In the genomic region with DNA sequence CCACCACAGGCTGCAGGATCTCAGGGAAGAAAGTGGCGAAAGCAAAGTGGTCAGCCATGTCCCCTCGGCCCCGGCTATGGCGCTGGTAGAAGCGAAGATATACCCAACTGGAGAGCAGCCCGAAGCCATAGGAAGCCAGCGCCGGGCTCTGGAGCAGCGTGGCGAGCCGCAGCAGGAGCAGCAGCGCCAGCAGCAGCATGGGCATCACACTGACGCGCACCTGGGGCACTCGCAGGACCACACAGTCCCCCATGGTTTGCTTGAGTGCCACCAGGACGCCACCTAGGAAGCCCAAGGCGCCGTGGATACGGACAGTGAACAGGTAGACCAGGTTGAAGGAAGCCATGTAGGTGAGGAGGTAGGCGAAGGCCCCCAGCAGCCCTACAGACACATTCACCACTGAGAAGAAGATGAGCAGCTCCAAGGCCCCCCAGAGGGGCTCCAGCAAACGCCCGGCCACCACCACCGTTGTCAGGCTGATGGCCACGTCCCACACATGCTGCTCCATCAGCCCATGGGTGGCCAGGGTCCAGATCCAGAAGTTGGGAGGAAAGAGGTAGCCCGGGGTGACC, we compare ENCODE assay signal across 8 cellular contexts. TPM values are rescaled to one million over a fixed set of nuclear protein-coding genes. Genes with fewer than 3 reads are reported as not detected.
DNase-seq lines count a peak whose midpoint lies in the region; ATAC-seq and TF ChIP-seq lines count a peak whose summit lies in the region.

No MANE protein-coding gene starts in this region.

- H3K4me2 ChIP-seq in mesenchymal stem cell (ENCODE audit: low read length, poor library complexity, severe bottlenecking), result peak overlapping the region; percentile 93

- peak overlapping the region; percentile 89 for H3K27ac ChIP-seq in cardiac muscle cell
- peak overlapping the region; percentile 60 to 88 (median 83) for H3K27ac ChIP-seq in body of pancreas
- no peak overlapping the region for H3K27ac ChIP-seq in mesenchymal stem cell (ENCODE audit: low read length, poor library complexity, severe bottlenecking)
- H3K27ac ChIP-seq in uterus, result peak overlapping the region; percentile 89 to 93

- H3K36me3 ChIP-seq in cardiac muscle cell (peaks cover 10% of the 10 kb centered on the region), body of pancreas (replicated peaks in 1 of 2; ENCODE audit: insufficient read depth in 1 of 2, low read depth in 2 of 2) (peaks cover 12 to 13% of the 10 kb centered on the region in 2 donors), mesenchymal stem cell (ENCODE audit: control insufficient read depth in 1 of 2, insufficient read depth in 2 of 2, low read depth in 1 of 2, low read length in 2 of 2) (peaks cover 47 to 48% of the 10 kb centered on the region in 2 experiments), uterus (no peaks in the 10 kb centered on the region)

- peak overlapping the region; percentile 86 to 95 for H3K4ac ChIP-seq in mesenchymal stem cell (ENCODE audit: low read depth in 1 of 2, low read length in 2 of 2)

- H3K79me1 ChIP-seq in mesenchymal stem cell (replicated peaks; ENCODE audit: low read length, poor library complexity, severe bottlenecking), result peaks cover 16% of the 10 kb centered on the region

- no peaks in the 10 kb centered on the region for H3K9me3 ChIP-seq in cardiac muscle cell (ENCODE audit: low read depth)
- H3K9me3 ChIP-seq in body of pancreas, result no peaks in the 10 kb centered on the region
- no peaks in the 10 kb centered on the region for H3K9me3 ChIP-seq in mesenchymal stem cell (ENCODE audit: control insufficient read depth, low read length)
- no peaks in the 10 kb centered on the region for H3K9me3 ChIP-seq in uterus

- H4K8ac ChIP-seq in mesenchymal stem cell (ENCODE audit: low read length), result no peak overlapping the region

- H3K4me1 ChIP-seq in cardiac muscle cell (ENCODE audit: low read depth) (peaks cover 21% of the 10 kb centered on the region), body of pancreas (peaks cover 36% of the 10 kb centered on the region), mesenchymal stem cell (ENCODE audit: control insufficient read depth, insufficient read depth, low read depth, low read length) (peaks cover 40% of the 10 kb centered on the region), uterus (peaks cover 16 to 27% of the 10 kb centered on the region in 2 donors)

- TF ChIP-seq POLR2A in body of pancreas (IDR thresholded peaks at IDR 0.05) (no peak), uterus (IDR thresholded peaks at IDR 0.05) (no peak)

- peak overlapping the region in 1 of 2 experiments; percentile 98 for H3K18ac ChIP-seq in mesenchymal stem cell (ENCODE audit: low read depth in 1 of 2, low read length in 2 of 2)

- no peak for ATAC-seq in Right ventricle myocardium inferior
- ATAC-seq in body of pancreas, result no peak
- no peak for ATAC-seq in HG03342 (IDR thresholded peaks at IDR 0.05; ENCODE audit: unreplicated experiment)

- H3K23ac ChIP-seq in mesenchymal stem cell (ENCODE audit: low read length in 2 of 2), result no peak overlapping the region

- H2AK5ac ChIP-seq in mesenchymal stem cell (ENCODE audit: low read length, severe bottlenecking), result no peak overlapping the region

- 23 to 27% methylated on average over 16 to 25 of the region's 25 CpGs for WGBS in body of pancreas, 2 donors
- WGBS in mesenchymal stem cell, result 74% methylated on average over 23 of the region's 25 CpGs

- no peak overlapping the region for H2BK120ac ChIP-seq in mesenchymal stem cell (ENCODE audit: low read depth, low read length)

- peak overlapping the region; percentile 96 for H3K9ac ChIP-seq in mesenchymal stem cell (ENCODE audit: low read length)

- H2BK15ac ChIP-seq in mesenchymal stem cell (ENCODE audit: low read depth, poor library complexity, severe bottlenecking), result no peak overlapping the region

- H3K27me3 ChIP-seq in cardiac muscle cell (no peaks in the 10 kb centered on the region), body of pancreas (no peaks in the 10 kb centered on the region), mesenchymal stem cell (ENCODE audit: control insufficient read depth in 1 of 2, insufficient read depth in 1 of 2, low read length in 2 of 2) (no peaks in the 10 kb centered on the region), uterus (no peaks in the 10 kb centered on the region)

- intact Hi-C loops in Right ventricle myocardium inferior (cut with DNase I) (no loop called here), body of pancreas (cut with DNase I) (no loop called here), uterus (cut with DNase I; ENCODE audit: low total_unique reads) (no loop called here)

- no peak overlapping the region for H2AFZ ChIP-seq in mesenchymal stem cell (ENCODE audit: low read depth, low read length)

- DNase-seq in cardiac muscle cell (ENCODE audit: low read depth in 1 of 2, low spot score in 1 of 2) (no peak), Right ventricle myocardium inferior (ENCODE audit: missing footprints) (no peak), body of pancreas (peak in 1 of 4 donors; percentile 34), mesenchymal stem cell (no peak), uterus (no peak), EL (no peak), AG08396 (ENCODE audit: low spot score) (no peak)

- no peak overlapping the region for H2BK5ac ChIP-seq in mesenchymal stem cell (ENCODE audit: low read depth, low read length, poor library complexity, severe bottlenecking)

- TF ChIP-seq CTCF in cardiac muscle cell (IDR thresholded peaks at IDR 0.05; ENCODE audit: low read depth, low read length) (no peak), body of pancreas (IDR thresholded peaks at IDR 0.05) (no peak), uterus (IDR thresholded peaks at IDR 0.05) (no peak)

- H4K91ac ChIP-seq in mesenchymal stem cell (ENCODE audit: low read length), result peak overlapping the region; percentile 9

- peak overlapping the region; percentile 86 for H3K4me3 ChIP-seq in cardiac muscle cell
- peak overlapping the region; percentile 49 to 59 for H3K4me3 ChIP-seq in body of pancreas
- H3K4me3 ChIP-seq in mesenchymal stem cell (ENCODE audit: insufficient read depth in 1 of 2, low read depth in 1 of 2, low read length in 2 of 2), result peak overlapping the region; percentile 90 to 95
- peak overlapping the region; percentile 67 to 91 for H3K4me3 ChIP-seq in uterus

- H3K14ac ChIP-seq in mesenchymal stem cell (ENCODE audit: low read length in 2 of 2), result no peak overlapping the region

- no peak overlapping the region for H2BK12ac ChIP-seq in mesenchymal stem cell (ENCODE audit: low read length in 2 of 2)

RNA-seq across cellular contexts. Expression of a gene that starts 0.9 kb away (rescaled TPM):
- 67.0 and 67.9 TPM in 2 replicates for total RNA-seq in cardiac muscle cell
- polyA plus RNA-seq in cardiac muscle cell, result 48.2 and 57.9 TPM in 2 replicates
- 26.4 TPM for total RNA-seq in Right ventricle myocardium inferior
- total RNA-seq in body of pancreas, result 10 to 100 TPM; 39.4 to 54.1 TPM
- polyA plus RNA-seq in mesenchymal stem cell (2013, experiment 1 of 2), result 49.2 TPM
- 49.8 TPM for polyA plus RNA-seq in mesenchymal stem cell (2013, experiment 2 of 2)
- total RNA-seq in uterus, result 10 to 100 TPM; 24.1 to 61.7 (median 37.0) TPM

RNA-seq across cellular contexts. Expression of a gene that starts 7.8 kb away (rescaled TPM):
- 10.7 and 26.4 TPM in 2 replicates for total RNA-seq in cardiac muscle cell
- 15.7 and 23.8 TPM in 2 replicates for polyA plus RNA-seq in cardiac muscle cell
- total RNA-seq in Right ventricle myocardium inferior, result 6.3 TPM
- 10 to 100 TPM; 11.4 to 29.0 TPM for total RNA-seq in body of pancreas
- polyA plus RNA-seq in mesenchymal stem cell (2013, experiment 1 of 2), result 13.5 TPM
- 13.5 TPM for polyA plus RNA-seq in mesenchymal stem cell (2013, experiment 2 of 2)
- 10 to 100 TPM in 2 of 4 donors, 1 to 10 TPM in 2; 3.6 to 23.8 (median 11.3) TPM for total RNA-seq in uterus

RNA-seq across cellular contexts. Expression of a gene that starts 7.9 kb away (rescaled TPM):
- total RNA-seq in cardiac muscle cell (33.2 and 34.6 TPM in 2 replicates), Right ventricle myocardium inferior (16.7 TPM), body of pancreas (10 to 100 TPM; 27.0 to 30.9 TPM), uterus (10 to 100 TPM; 11.8 to 26.2 (median 16.0) TPM)
- 51.9 and 64.4 TPM in 2 replicates for polyA plus RNA-seq in cardiac muscle cell
- polyA plus RNA-seq in mesenchymal stem cell (2013, experiment 1 of 2), result 10.6 TPM
- polyA plus RNA-seq in mesenchymal stem cell (2013, experiment 2 of 2), result 9.1 TPM

RNA-seq across cellular contexts. Expression of a gene that starts 12.9 kb away (rescaled TPM):
- 0.56 and 2.8 TPM in 2 replicates for total RNA-seq in cardiac muscle cell
- polyA plus RNA-seq in cardiac muscle cell, result 1.3 and 1.8 TPM in 2 replicates
- total RNA-seq in Right ventricle myocardium inferior, result not detected
- total RNA-seq in body of pancreas, result 1 to 10 TPM; 1.3 to 2.3 TPM
- 0.48 TPM for polyA plus RNA-seq in mesenchymal stem cell (2013, experiment 1 of 2)
- 0.79 TPM for polyA plus RNA-seq in mesenchymal stem cell (2013, experiment 2 of 2)
- 10 to 100 TPM in 1 of 4 donors, 1 to 10 TPM in 3; 1.5 to 11.4 (median 4.9) TPM for total RNA-seq in uterus

RNA-seq across cellular contexts. Expression of a gene that starts 17.8 kb away (rescaled TPM):
- 13.0 and 23.1 TPM in 2 replicates for total RNA-seq in cardiac muscle cell
- polyA plus RNA-seq in cardiac muscle cell, result 23.8 and 33.5 TPM in 2 replicates
- total RNA-seq in Right ventricle myocardium inferior, result 14.7 TPM
- 10 to 100 TPM; 26.7 to 30.0 TPM for total RNA-seq in body of pancreas
- polyA plus RNA-seq in mesenchymal stem cell (2013, experiment 1 of 2), result 12.3 TPM
- 12.4 TPM for polyA plus RNA-seq in mesenchymal stem cell (2013, experiment 2 of 2)
- total RNA-seq in uterus, result 100 to 1,000 TPM in 1 of 4 donors, 10 to 100 TPM in 3; 42.1 to 114 (median 44.6) TPM
